In genomic region chr2:110677530-110678456, GRCh38 we compare ENCODE assay signal across 1 cellular context.
TF ChIP-seq lines count a peak whose summit lies in the region.

TSS of gene BUB1 (minus strand) at chr2:110678063. CDS start at chr2:110677995, 68 bp downstream.

TF ChIP-seq in HepG2, 621 proteins besides CTCF, POLR2A, EP300 and RAD21 (continued from another document and continues in another):
- TF ChIP-seq ARID4A (CRISPR knock-in tag; IDR thresholded peaks at IDR 0.05; ENCODE audit: borderline replicate concordance) (peak; percentile 100), ZFP41 (CRISPR knock-in tag; IDR thresholded peaks at IDR 0.05; ENCODE audit: borderline replicate concordance) (peak; percentile 65; the same call in 1 of the 2 replicates), TEAD2 (CRISPR knock-in tag; IDR thresholded peaks at IDR 0.05) (no peak), SSRP1 (CRISPR knock-in tag; IDR thresholded peaks at IDR 0.05) (no peak), RXRB (CRISPR knock-in tag; IDR thresholded peaks at IDR 0.05; ENCODE audit: borderline replicate concordance) (no peak), PITX1 (CRISPR knock-in tag; IDR thresholded peaks at IDR 0.05) (peak; percentile 42; the same call in 1 of the 2 replicates), ZNF572 (CRISPR knock-in tag; IDR thresholded peaks at IDR 0.05) (no peak), ZSCAN20 (CRISPR knock-in tag; IDR thresholded peaks at IDR 0.05; ENCODE audit: borderline replicate concordance) (0 out of 2 replicates have a peak, but pooled peaks have one; percentile 26), GABPA (IDR thresholded peaks at IDR 0.05; ENCODE audit: low read depth, low read length) (no peak), GABPA (CRISPR knock-in tag; IDR thresholded peaks at IDR 0.05; ENCODE audit: low read depth) (peak; percentile 81), BHLHE40 (IDR thresholded peaks at IDR 0.05; ENCODE audit: low read length) (no peak), ZNF33B (CRISPR knock-in tag; IDR thresholded peaks at IDR 0.05) (peak; percentile 28; the same call in 1 of the 2 replicates), SNRNP70 (IDR thresholded peaks at IDR 0.05; ENCODE audit: low read depth, low read length) (no peak), XBP1 (CRISPR knock-in tag; IDR thresholded peaks at IDR 0.05) (no peak), ZNF687 (CRISPR knock-in tag; IDR thresholded peaks at IDR 0.05) (peak; percentile 84), MED1 (CRISPR knock-in tag; IDR thresholded peaks at IDR 0.05) (peak; percentile 50; the same call in 1 of the 2 replicates), HDAC2 (CRISPR knock-in tag; IDR thresholded peaks at IDR 0.05) (peak; percentile 61), SP5 (CRISPR knock-in tag; IDR thresholded peaks at IDR 0.05; ENCODE audit: borderline replicate concordance, low read depth) (peak; percentile 81), ZFP90 (CRISPR knock-in tag; IDR thresholded peaks at IDR 0.05; ENCODE audit: borderline replicate concordance) (peak; percentile 43; the same call in 1 of the 2 replicates), BATF2 (CRISPR knock-in tag; IDR thresholded peaks at IDR 0.05) (peak; percentile 60), ARHGAP35 (CRISPR knock-in tag; IDR thresholded peaks at IDR 0.05; ENCODE audit: borderline replicate concordance) (no peak), CHCHD3 (CRISPR knock-in tag; IDR thresholded peaks at IDR 0.05) (no peak), ZBTB37 (CRISPR knock-in tag; IDR thresholded peaks at IDR 0.05) (no peak), ZFP36L1 (CRISPR knock-in tag; IDR thresholded peaks at IDR 0.05) (peak; percentile 85), RARA (CRISPR knock-in tag; IDR thresholded peaks at IDR 0.05) (no peak), ZNF713 (CRISPR knock-in tag; IDR thresholded peaks at IDR 0.05) (no peak; the same call in 1 of the 2 replicates), ZNF101 (CRISPR knock-in tag; IDR thresholded peaks at IDR 0.05; ENCODE audit: borderline replicate concordance, low read depth) (no peak), THAP8 (CRISPR knock-in tag; IDR thresholded peaks at IDR 0.05; ENCODE audit: borderline replicate concordance) (no peak; the same call in 1 of the 2 replicates), TOPORS (CRISPR knock-in tag; IDR thresholded peaks at IDR 0.05) (peak; percentile 36; the same call in 1 of the 2 replicates), ZNF331 (CRISPR knock-in tag; IDR thresholded peaks at IDR 0.05) (peak; percentile 91), ZBTB20 (CRISPR knock-in tag; IDR thresholded peaks at IDR 0.05; ENCODE audit: borderline replicate concordance, low read depth) (peak; percentile 46; the same call in 1 of the 2 replicates), AFF4 (CRISPR knock-in tag; IDR thresholded peaks at IDR 0.05) (no peak), ZNF232 (CRISPR knock-in tag; IDR thresholded peaks at IDR 0.05; ENCODE audit: borderline replicate concordance) (no peak), DRAP1 (CRISPR knock-in tag; IDR thresholded peaks at IDR 0.05) (peak; percentile 93), ZNF674 (CRISPR knock-in tag; IDR thresholded peaks at IDR 0.05; ENCODE audit: low read depth) (no peak), ZNF776 (CRISPR knock-in tag; IDR thresholded peaks at IDR 0.05) (no peak; the same call in 1 of the 2 replicates), TP53 (CRISPR knock-in tag; conservative IDR thresholded peaks at IDR 0.05) (no peak; the same call in 1 of the 2 replicates), THAP9 (CRISPR knock-in tag; IDR thresholded peaks at IDR 0.05; ENCODE audit: borderline replicate concordance) (no peak; the same call in 1 of the 2 replicates), KAT7 (CRISPR knock-in tag; IDR thresholded peaks at IDR 0.05; ENCODE audit: borderline replicate concordance) (peak; percentile 56; the same call in 1 of the 2 replicates)
